Comparison of ENCODE assay signal across 1 cellular context in genomic region chr1:204278254-204278653, GRCh38.
TF ChIP-seq lines count a peak whose summit lies in the region.

No MANE protein-coding gene starts in this region.

TF ChIP-seq in HEK293, 187 proteins besides CTCF, POLR2A, EP300 and RAD21:
- TF ChIP-seq ZNF518A (tag by site-specific recombination; conservative IDR thresholded peaks at IDR 0.05; ENCODE audit: low read depth) (no peak), ZNF629 (tag by site-specific recombination; IDR thresholded peaks at IDR 0.05) (peak; percentile 33; the same call in 1 of the 2 replicates)
TF ChIP-seq in HEK293: peak in this region for 1.
